14 cellular contexts compared by ENCODE assay signal in genomic region chr10:112821663-112822062, GRCh38.
"Had no signal": no experiment of that assay in that cellular context is flagged by ENCODE, and none has a peak within 500 bp of the region (broad histone marks: within the 10 kb centered on the region; RNA-seq: fewer than 3 reads in every experiment).

No MANE protein-coding gene starts in this region.

- H3K27ac Mint-ChIP-seq: activated CD4-positive, alpha-beta memory T cell treated with anti-CD3 and anti-CD28 coated beads for 36 hours; activated naive CD8-positive, alpha-beta T cell; activated T-helper 1 cell treated with anti-CD3 and anti-CD28 coated beads, Interleukin-12 subunit alpha, Interleukin-12 subunit beta, Interleukin-2, Interleukin-4 antibody, amounts not matched to agents 30 ng/mL and 10 ng/mL and 1 ng/mL, durations not matched to agents 14 hours and 24 hours and 36 hours; natural killer cell had no signal

- H3K4me1 ChIP-seq: colonic mucosa, transverse colon, uterus had no signal

- H3K9me3 ChIP-seq: colonic mucosa, suprapubic skin, transverse colon, uterus had no signal

- H3K4me1 Mint-ChIP-seq: stimulated activated naive CD8-positive, alpha-beta T cell treated with anti-CD3 and anti-CD28 coated beads, Interleukin-15, amount 100 ng/mL, for 72 hours had no signal

- H3K36me3 Mint-ChIP-seq: natural killer cell had no signal

- H3K36me3 ChIP-seq: colonic mucosa, suprapubic skin, transverse colon, uterus had no signal

- H3K4me3 Mint-ChIP-seq: activated CD4-positive, alpha-beta memory T cell treated with anti-CD3 and anti-CD28 coated beads for 36 hours; activated naive CD8-positive, alpha-beta T cell; activated T-helper 1 cell treated with anti-CD3 and anti-CD28 coated beads, Interleukin-12 subunit alpha, Interleukin-12 subunit beta, Interleukin-2, Interleukin-4 antibody, amounts not matched to agents 30 ng/mL and 10 ng/mL and 1 ng/mL, durations not matched to agents 14 hours and 24 hours and 36 hours; natural killer cell; stimulated activated naive CD8-positive, alpha-beta T cell treated with anti-CD3 and anti-CD28 coated beads, Interleukin-15, amount 100 ng/mL, for 72 hours had no signal

- H3K27ac ChIP-seq: colonic mucosa, suprapubic skin, transverse colon, uterus had no signal

- H3K4me3 ChIP-seq: colonic mucosa, suprapubic skin, transverse colon, uterus had no signal

- H3K9me3 Mint-ChIP-seq: activated CD4-positive, alpha-beta memory T cell treated with anti-CD3 and anti-CD28 coated beads for 36 hours; activated T-helper 1 cell treated with anti-CD3 and anti-CD28 coated beads, Interleukin-12 subunit alpha, Interleukin-12 subunit beta, Interleukin-2, Interleukin-4 antibody, amounts not matched to agents 30 ng/mL and 10 ng/mL and 1 ng/mL, durations not matched to agents 14 hours and 24 hours and 36 hours; natural killer cell; stimulated activated naive CD8-positive, alpha-beta T cell treated with anti-CD3 and anti-CD28 coated beads, Interleukin-15, amount 100 ng/mL, for 72 hours had no signal

- ATAC-seq: natural killer cell; stimulated activated naive CD8-positive, alpha-beta T cell treated with anti-CD3 and anti-CD28 coated beads, Interleukin-15, amount 100 ng/mL, for 72 hours had no signal

- H3K27me3 ChIP-seq: colonic mucosa, suprapubic skin, transverse colon, uterus had no signal

- DNase-seq: activated CD4-positive, alpha-beta memory T cell treated with anti-CD3 and anti-CD28 coated beads for 36 hours; activated T-cell treated with anti-CD3 and anti-CD28 coated beads for 4 hours; amniotic stem cell; caudate nucleus; colonic mucosa; natural killer cell; nucleus accumbens; stimulated activated CD4-positive, alpha-beta T cell treated with anti-CD3 and anti-CD28 coated beads, Interleukin-2, amount 100 ng/mL, for 24 hours; stimulated activated naive CD8-positive, alpha-beta T cell treated with anti-CD3 and anti-CD28 coated beads, Interleukin-15, amount 100 ng/mL, for 72 hours; transverse colon; uterus had no signal
